ENCODE assay signal across 2 cellular contexts in the genomic region with DNA sequence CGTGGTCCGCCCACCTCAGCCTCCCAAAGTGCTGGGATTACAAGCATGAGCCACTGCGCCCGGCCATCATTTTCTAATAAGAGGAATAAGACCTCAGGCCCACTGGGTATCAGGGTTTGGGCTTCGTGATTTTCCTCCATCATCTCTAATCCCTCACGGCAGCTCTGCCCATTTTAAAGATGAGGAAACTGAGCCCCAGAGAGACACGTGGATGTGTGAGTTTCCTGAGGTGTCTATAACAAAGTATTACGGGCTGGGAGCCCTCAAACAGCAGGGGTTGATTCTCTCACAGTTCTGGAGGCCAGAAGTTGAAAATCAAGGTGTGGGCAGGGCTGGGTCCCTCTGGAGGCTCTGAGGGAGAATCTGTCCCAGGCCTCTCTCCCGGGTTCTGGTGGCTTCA.
TF ChIP-seq lines count a peak whose summit lies in the region.

No MANE protein-coding gene starts in this region.

TF ChIP-seq in liver, 16 proteins besides CTCF, POLR2A, EP300 and RAD21 (continued from another document):
- TF ChIP-seq, protein P1, sequence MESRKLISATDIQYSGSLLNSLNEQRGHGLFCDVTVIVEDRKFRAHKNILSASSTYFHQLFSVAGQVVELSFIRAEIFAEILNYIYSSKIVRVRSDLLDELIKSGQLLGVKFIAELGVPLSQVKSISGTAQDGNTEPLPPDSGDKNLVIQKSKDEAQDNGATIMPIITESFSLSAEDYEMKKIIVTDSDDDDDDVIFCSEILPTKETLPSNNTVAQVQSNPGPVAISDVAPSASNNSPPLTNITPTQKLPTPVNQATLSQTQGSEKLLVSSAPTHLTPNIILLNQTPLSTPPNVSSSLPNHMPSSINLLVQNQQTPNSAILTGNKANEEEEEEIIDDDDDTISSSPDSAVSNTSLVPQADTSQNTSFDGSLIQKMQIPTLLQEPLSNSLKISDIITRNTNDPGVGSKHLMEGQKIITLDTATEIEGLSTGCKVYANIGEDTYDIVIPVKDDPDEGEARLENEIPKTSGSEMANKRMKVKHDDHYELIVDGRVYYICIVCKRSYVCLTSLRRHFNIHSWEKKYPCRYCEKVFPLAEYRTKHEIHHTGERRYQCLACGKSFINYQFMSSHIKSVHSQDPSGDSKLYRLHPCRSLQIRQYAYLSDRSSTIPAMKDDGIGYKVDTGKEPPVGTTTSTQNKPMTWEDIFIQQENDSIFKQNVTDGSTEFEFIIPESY (IDR thresholded peaks at IDR 0.05), result no peak
- TF ChIP-seq, protein P2, sequence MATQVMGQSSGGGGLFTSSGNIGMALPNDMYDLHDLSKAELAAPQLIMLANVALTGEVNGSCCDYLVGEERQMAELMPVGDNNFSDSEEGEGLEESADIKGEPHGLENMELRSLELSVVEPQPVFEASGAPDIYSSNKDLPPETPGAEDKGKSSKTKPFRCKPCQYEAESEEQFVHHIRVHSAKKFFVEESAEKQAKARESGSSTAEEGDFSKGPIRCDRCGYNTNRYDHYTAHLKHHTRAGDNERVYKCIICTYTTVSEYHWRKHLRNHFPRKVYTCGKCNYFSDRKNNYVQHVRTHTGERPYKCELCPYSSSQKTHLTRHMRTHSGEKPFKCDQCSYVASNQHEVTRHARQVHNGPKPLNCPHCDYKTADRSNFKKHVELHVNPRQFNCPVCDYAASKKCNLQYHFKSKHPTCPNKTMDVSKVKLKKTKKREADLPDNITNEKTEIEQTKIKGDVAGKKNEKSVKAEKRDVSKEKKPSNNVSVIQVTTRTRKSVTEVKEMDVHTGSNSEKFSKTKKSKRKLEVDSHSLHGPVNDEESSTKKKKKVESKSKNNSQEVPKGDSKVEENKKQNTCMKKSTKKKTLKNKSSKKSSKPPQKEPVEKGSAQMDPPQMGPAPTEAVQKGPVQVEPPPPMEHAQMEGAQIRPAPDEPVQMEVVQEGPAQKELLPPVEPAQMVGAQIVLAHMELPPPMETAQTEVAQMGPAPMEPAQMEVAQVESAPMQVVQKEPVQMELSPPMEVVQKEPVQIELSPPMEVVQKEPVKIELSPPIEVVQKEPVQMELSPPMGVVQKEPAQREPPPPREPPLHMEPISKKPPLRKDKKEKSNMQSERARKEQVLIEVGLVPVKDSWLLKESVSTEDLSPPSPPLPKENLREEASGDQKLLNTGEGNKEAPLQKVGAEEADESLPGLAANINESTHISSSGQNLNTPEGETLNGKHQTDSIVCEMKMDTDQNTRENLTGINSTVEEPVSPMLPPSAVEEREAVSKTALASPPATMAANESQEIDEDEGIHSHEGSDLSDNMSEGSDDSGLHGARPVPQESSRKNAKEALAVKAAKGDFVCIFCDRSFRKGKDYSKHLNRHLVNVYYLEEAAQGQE (IDR thresholded peaks at IDR 0.05), result no peak
TF ChIP-seq in liver: peak in this region for 0.

TF ChIP-seq in SK-N-SH, 30 proteins besides CTCF, POLR2A, EP300 and RAD21 (continued from another document):
- TF ChIP-seq, protein P3, sequence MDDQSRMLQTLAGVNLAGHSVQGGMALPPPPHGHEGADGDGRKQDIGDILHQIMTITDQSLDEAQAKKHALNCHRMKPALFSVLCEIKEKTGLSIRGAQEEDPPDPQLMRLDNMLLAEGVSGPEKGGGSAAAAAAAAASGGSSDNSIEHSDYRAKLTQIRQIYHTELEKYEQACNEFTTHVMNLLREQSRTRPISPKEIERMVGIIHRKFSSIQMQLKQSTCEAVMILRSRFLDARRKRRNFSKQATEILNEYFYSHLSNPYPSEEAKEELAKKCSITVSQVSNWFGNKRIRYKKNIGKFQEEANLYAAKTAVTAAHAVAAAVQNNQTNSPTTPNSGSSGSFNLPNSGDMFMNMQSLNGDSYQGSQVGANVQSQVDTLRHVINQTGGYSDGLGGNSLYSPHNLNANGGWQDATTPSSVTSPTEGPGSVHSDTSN (IDR thresholded peaks at IDR 0.05), result no peak
- no peak for TF ChIP-seq NFIC (IDR thresholded peaks at IDR 0.05; ENCODE audit: borderline replicate concordance)
- TF ChIP-seq RCOR1 (IDR thresholded peaks at IDR 0.05; ENCODE audit: low read length), result no peak
- TF ChIP-seq FOSL2 (IDR thresholded peaks at IDR 0.05; ENCODE audit: borderline replicate concordance, low read depth), result no peak
- TF ChIP-seq, protein P4, sequence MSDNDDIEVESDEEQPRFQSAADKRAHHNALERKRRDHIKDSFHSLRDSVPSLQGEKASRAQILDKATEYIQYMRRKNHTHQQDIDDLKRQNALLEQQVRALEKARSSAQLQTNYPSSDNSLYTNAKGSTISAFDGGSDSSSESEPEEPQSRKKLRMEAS (IDR thresholded peaks at IDR 0.05; ENCODE audit: low read depth), result no peak
TF ChIP-seq in SK-N-SH: peak in this region for 0.
